ENCODE assay signal across 15 cellular contexts in genomic region chr20:48744515-48744914, GRCh38.
DNase-seq lines count a peak whose midpoint lies in the region; ATAC-seq, FAIRE-seq and TF ChIP-seq lines count a peak whose summit lies in the region.
"Had no signal": no experiment of that assay in that cellular context is flagged by ENCODE, and none has a peak within 500 bp of the region (broad histone marks: within the 10 kb centered on the region; RNA-seq: fewer than 3 reads in every experiment).

No MANE protein-coding gene starts in this region.

- peaks cover 54% of the 10 kb centered on the region for H3K4me1 Mint-ChIP-seq in stimulated activated effector memory CD8-positive, alpha-beta T cell treated with anti-CD3 and anti-CD28 coated beads, Interleukin-12 subunit alpha, Interleukin-12 subunit beta, amount 100 ng/mL, for 72 hours

- DNase-seq in kidney (peak; percentile 66), DMS 273 treated with DMSO at 0.1 percent for 48 hours (lab: John Stamatoyannopoulos, UW) (no peak)
- DNase-seq in stimulated activated effector memory CD8-positive, alpha-beta T cell treated with anti-CD3 and anti-CD28 coated beads, Interleukin-12 subunit alpha, Interleukin-12 subunit beta, amount 100 ng/mL, for 72 hours (ENCODE audit: low spot score in 2 of 2) = no peak
- DNase-seq: 8988T; AML-193; CD4-positive, CD25-positive, alpha-beta regulatory T cell; DMS79; HCEC 1CT; HFFc6 had no signal

- peak overlapping the region in 6 of 11 experiments; percentile 13 to 58 (median 32); a peak in 6 of 22 replicates for H3K27ac ChIP-seq in BLaER1 treated with 17β-estradiol and CSF1 and Interleukin-3, amounts not matched to agents 10 nM and 100 nM
- H3K27ac ChIP-seq in angular gyrus (ENCODE audit: low read depth, low read length) (peak overlapping the region; percentile 13), kidney (ENCODE audit: low read depth in 2 of 2, low read length in 2 of 2) (no peak overlapping the region)
- H3K27ac ChIP-seq: BLaER1 had no signal

- peaks cover 0 to 83% (median 6%) of the 10 kb centered on the region in 11 experiments; a peak in 11 of 22 replicates for H3K36me3 ChIP-seq in BLaER1 treated with 17β-estradiol and CSF1 and Interleukin-3, amounts not matched to agents 10 nM and 100 nM
- H3K36me3 ChIP-seq in kidney (ENCODE audit: control insufficient read depth in 1 of 2, insufficient read depth in 2 of 2, low read length in 2 of 2) = peaks cover 0 to 2% of the 10 kb centered on the region in 2 donors
- H3K36me3 ChIP-seq: BLaER1 had no signal

- peaks cover 33 to 99% (median 89%) of the 10 kb centered on the region in 10 experiments for H3K4me1 ChIP-seq in BLaER1 treated with 17β-estradiol and CSF1 and Interleukin-3, amounts not matched to agents 10 nM and 100 nM
- H3K4me1 ChIP-seq in kidney (ENCODE audit: control insufficient read depth in 1 of 2, insufficient read depth in 1 of 2, low read depth in 1 of 2, low read length in 2 of 2) = peaks cover 0 to 2% of the 10 kb centered on the region in 2 donors

- H3K27me3 ChIP-seq in BLaER1 treated with 17β-estradiol and CSF1 and Interleukin-3, amounts not matched to agents 10 nM and 100 nM = no peaks in the 10 kb centered on the region
- H3K27me3 ChIP-seq: BLaER1 had no signal

- H3K9me3 Mint-ChIP-seq in stimulated activated effector memory CD8-positive, alpha-beta T cell treated with anti-CD3 and anti-CD28 coated beads, Interleukin-12 subunit alpha, Interleukin-12 subunit beta, amount 100 ng/mL, for 72 hours = no peaks in the 10 kb centered on the region
- H3K9me3 Mint-ChIP-seq: CD4-positive, CD25-positive, alpha-beta regulatory T cell; HFFc6 had no signal

- H4K20me1 ChIP-seq in BLaER1 treated with 17β-estradiol and CSF1 and Interleukin-3, amounts not matched to agents 10 nM and 100 nM = peaks cover 0 to 100% (median 0%) of the 10 kb centered on the region in 11 experiments; a peak in 6 of 22 replicates
- H4K20me1 ChIP-seq: BLaER1 had no signal

- H3K27ac Mint-ChIP-seq in stimulated activated effector memory CD8-positive, alpha-beta T cell treated with anti-CD3 and anti-CD28 coated beads, Interleukin-12 subunit alpha, Interleukin-12 subunit beta, amount 100 ng/mL, for 72 hours = peak overlapping the region; percentile 91
- H3K27ac Mint-ChIP-seq: HFFc6 had no signal

- intact Hi-C loops in kidney (cut with DNase I) = no loop called here

- peak overlapping the region in 6 of 11 experiments; percentile 13 to 76 (median 68); a peak in 9 of 22 replicates for H3K4me2 ChIP-seq in BLaER1 treated with 17β-estradiol and CSF1 and Interleukin-3, amounts not matched to agents 10 nM and 100 nM
- H3K4me2 ChIP-seq: BLaER1 had no signal

- no peak for ATAC-seq in stimulated activated effector memory CD8-positive, alpha-beta T cell treated with anti-CD3 and anti-CD28 coated beads, Interleukin-12 subunit alpha, Interleukin-12 subunit beta, amount 100 ng/mL, for 72 hours
- ATAC-seq in GM19463 (IDR thresholded peaks at IDR 0.05; ENCODE audit: unreplicated experiment) (no peak), HG03571 (IDR thresholded peaks at IDR 0.05; ENCODE audit: unreplicated experiment) (no peak)

- H3K36me3 Mint-ChIP-seq in stimulated activated effector memory CD8-positive, alpha-beta T cell treated with anti-CD3 and anti-CD28 coated beads, Interleukin-12 subunit alpha, Interleukin-12 subunit beta, amount 100 ng/mL, for 72 hours = peaks cover 85% of the 10 kb centered on the region

- H3K9me3 ChIP-seq in BLaER1 treated with 17β-estradiol and CSF1 and Interleukin-3, amounts not matched to agents 10 nM and 100 nM (replicated peaks in 1 of 11) = no peaks in the 10 kb centered on the region
- H3K9me3 ChIP-seq in kidney (ENCODE audit: control insufficient read depth in 1 of 2, low read length in 2 of 2) = no peaks in the 10 kb centered on the region
- H3K9me3 ChIP-seq: BLaER1 had no signal

- H3K4me3 Mint-ChIP-seq in stimulated activated effector memory CD8-positive, alpha-beta T cell treated with anti-CD3 and anti-CD28 coated beads, Interleukin-12 subunit alpha, Interleukin-12 subunit beta, amount 100 ng/mL, for 72 hours = no peak overlapping the region
- H3K4me3 Mint-ChIP-seq: CD4-positive, CD25-positive, alpha-beta regulatory T cell; HFFc6 had no signal

- TF ChIP-seq CTCF in kidney (IDR thresholded peaks at IDR 0.05; ENCODE audit: borderline replicate concordance, extremely low read depth, insufficient read depth) = no peak

- no peak overlapping the region; a peak in 2 of 22 replicates for H3K9ac ChIP-seq in BLaER1 treated with 17β-estradiol and CSF1 and Interleukin-3, amounts not matched to agents 10 nM and 100 nM
- no peak overlapping the region for H3K9ac ChIP-seq in kidney (ENCODE audit: low read length in 2 of 2)
- H3K9ac ChIP-seq: BLaER1 had no signal

- no peak overlapping the region for H3K4me3 ChIP-seq in BLaER1 treated with 17β-estradiol and CSF1 and Interleukin-3, amounts not matched to agents 10 nM and 100 nM
- no peak overlapping the region for H3K4me3 ChIP-seq in kidney (ENCODE audit: low read length in 2 of 2)
- H3K4me3 ChIP-seq: BLaER1 had no signal

- no peak for FAIRE-seq in kidney (lab: Jason Lieb, UNC)
- FAIRE-seq: GM12891 had no signal

Comparison
In these comparisons a context has a peak if more than half of its experiments do, and no peak if none do; other contexts are left out.
1. H3K27ac ChIP-seq: peak in BLaER1 treated with 17β-estradiol and CSF1 and Interleukin-3, amounts not matched to agents 10 nM and 100 nM (6 of 11) and angular gyrus (single experiment); none in kidney (0 of 2).